ENCODE assay signal across 8 cellular contexts in genomic region chr17:78798695-78799559, GRCh38.
DNase-seq lines count a peak whose midpoint lies in the region; ATAC-seq and FAIRE-seq lines count a peak whose summit lies in the region.

No MANE protein-coding gene starts in this region.

- peak; percentile 72 for FAIRE-seq in HTR-8/SVneo (lab: Jason Lieb, UNC)
- FAIRE-seq in urothelium cell line (lab: Jason Lieb, UNC): peak; percentile 85

- no peaks in the 10 kb centered on the region for H3K27me3 ChIP-seq in adipocyte (replicated peaks; ENCODE audit: control insufficient read depth, insufficient read depth, low read length)

- H3K4me1 ChIP-seq in adipocyte (ENCODE audit: control insufficient read depth, insufficient read depth, low read length): peaks cover 4% of the 10 kb centered on the region

- no peak overlapping the region for H3K9ac ChIP-seq in adipocyte (ENCODE audit: low read length)

- ATAC-seq in GM21381 (IDR thresholded peaks at IDR 0.05; ENCODE audit: unreplicated experiment) (no peak), HG03175 (IDR thresholded peaks at IDR 0.05; ENCODE audit: unreplicated experiment) (no peak), HG02938 (IDR thresholded peaks at IDR 0.05; ENCODE audit: unreplicated experiment) (no peak)

- H3K9me3 ChIP-seq in adipocyte (ENCODE audit: control insufficient read depth, low read length): no peaks in the 10 kb centered on the region

- peaks cover 77% of the 10 kb centered on the region for H3K36me3 ChIP-seq in adipocyte (ENCODE audit: control insufficient read depth, insufficient read depth, low read length, severe bottlenecking)

- DNase-seq in D341Med (ENCODE audit: low spot score) (peak; percentile 76), HTR-8/SVneo (ENCODE audit: insufficient read length, low spot score) (no peak), adipocyte (ENCODE audit: low read depth) (peak; percentile 46), kidney tubule cell (ENCODE audit: low spot score) (peak; percentile 22), urothelium cell line (ENCODE audit: low spot score) (no peak)

- no peak overlapping the region for H3K4me3 ChIP-seq in adipocyte (ENCODE audit: low read length)

Comparison
In these comparisons a context has a peak if more than half of its experiments do, and no peak if none do; other contexts are left out.
1. DNase-seq: peak in D341Med (single experiment), adipocyte (single experiment) and kidney tubule cell (single experiment); none in HTR-8/SVneo (single experiment) and urothelium cell line (single experiment).